In genomic region chr3:63625161-63625560, GRCh38 we compare ENCODE assay signal across 12 cellular contexts. TPM values are rescaled to one million over a fixed set of nuclear protein-coding genes. Genes with fewer than 3 reads are reported as not detected.
DNase-seq lines count a peak whose midpoint lies in the region; ATAC-seq lines count a peak whose summit lies in the region.
"Had no signal": no experiment of that assay in that cellular context is flagged by ENCODE, and none has a peak within 500 bp of the region (broad histone marks: within the 10 kb centered on the region; RNA-seq: fewer than 3 reads in every experiment).

No MANE protein-coding gene starts in this region.

- no peak for ATAC-seq in stimulated activated memory B cell treated with anti-CD40 and anti-IgM and Interleukin-4, amounts not matched to agents 10 μg/mL and 1 μg/mL and 100 μg/mL, for 72 hours
- ATAC-seq in GM18520 (IDR thresholded peaks at IDR 0.05; ENCODE audit: unreplicated experiment), result no peak
- ATAC-seq: stimulated activated naive CD8-positive, alpha-beta T cell treated with anti-CD3 and anti-CD28 coated beads, Interleukin-15, amount 100 ng/mL, for 72 hours had no signal

- H3K4me3 ChIP-seq in skeletal muscle cell (ENCODE audit: low read depth, low read length), result no peak overlapping the region
- H3K4me3 ChIP-seq: skin epidermis had no signal

- H3K4me3 Mint-ChIP-seq in stimulated activated memory B cell treated with anti-CD40 and anti-IgM and Interleukin-4, amounts not matched to agents 10 μg/mL and 1 μg/mL and 100 μg/mL, for 72 hours, result no peak overlapping the region
- H3K4me3 Mint-ChIP-seq: activated B cell treated with CpG ODN at 0.5 μM for 24 hours; stimulated activated naive CD8-positive, alpha-beta T cell treated with anti-CD3 and anti-CD28 coated beads, Interleukin-15, amount 100 ng/mL, for 72 hours had no signal

- peaks cover 4% of the 10 kb centered on the region for H3K9me3 Mint-ChIP-seq in stimulated activated memory B cell treated with anti-CD40 and anti-IgM and Interleukin-4, amounts not matched to agents 10 μg/mL and 1 μg/mL and 100 μg/mL, for 72 hours
- H3K9me3 Mint-ChIP-seq: activated B cell treated with CpG ODN at 0.5 μM for 24 hours had no signal

- H3K4me1 Mint-ChIP-seq in stimulated activated memory B cell treated with anti-CD40 and anti-IgM and Interleukin-4, amounts not matched to agents 10 μg/mL and 1 μg/mL and 100 μg/mL, for 72 hours, result no peaks in the 10 kb centered on the region
- H3K4me1 Mint-ChIP-seq: activated B cell treated with CpG ODN at 0.5 μM for 24 hours; stimulated activated naive CD8-positive, alpha-beta T cell treated with anti-CD3 and anti-CD28 coated beads, Interleukin-15, amount 100 ng/mL, for 72 hours had no signal

- H3K36me3 Mint-ChIP-seq in stimulated activated memory B cell treated with anti-CD40 and anti-IgM and Interleukin-4, amounts not matched to agents 10 μg/mL and 1 μg/mL and 100 μg/mL, for 72 hours, result no peaks in the 10 kb centered on the region

- no peak overlapping the region for H3K27ac Mint-ChIP-seq in stimulated activated memory B cell treated with anti-CD40 and anti-IgM and Interleukin-4, amounts not matched to agents 10 μg/mL and 1 μg/mL and 100 μg/mL, for 72 hours
- H3K27ac Mint-ChIP-seq: activated B cell treated with CpG ODN at 0.5 μM for 24 hours; stimulated activated naive CD8-positive, alpha-beta T cell treated with anti-CD3 and anti-CD28 coated beads, Interleukin-15, amount 100 ng/mL, for 72 hours had no signal

- DNase-seq in DMS 273 (lab: John Stamatoyannopoulos, UW; ENCODE audit: unreplicated experiment), result peak; percentile 49
- DNase-seq in DMS 273 treated with DMSO at 0.1 percent for 48 hours (lab: John Stamatoyannopoulos, UW), result no peak
- DNase-seq in NCI-H345 treated with DMSO at 0.1 percent for 48 hours (lab: John Stamatoyannopoulos, UW; ENCODE audit: unreplicated experiment), result peak; percentile 84
- DNase-seq in dermis microvascular lymphatic vessel endothelial cell (ENCODE audit: low read depth in 2 of 2), result peak; percentile 20 to 30
- peak; percentile 68 for DNase-seq in skeletal muscle cell (ENCODE audit: low read depth)
- DNase-seq in MV-4-11 (lab: John Stamatoyannopoulos, UW), result no peak
- DNase-seq: 8988T; activated B cell treated with CpG ODN at 0.5 μM for 24 hours; stimulated activated naive CD8-positive, alpha-beta T cell treated with anti-CD3 and anti-CD28 coated beads, Interleukin-15, amount 100 ng/mL, for 72 hours had no signal

- peaks cover 9% of the 10 kb centered on the region for H3K27me3 Mint-ChIP-seq in stimulated activated memory B cell treated with anti-CD40 and anti-IgM and Interleukin-4, amounts not matched to agents 10 μg/mL and 1 μg/mL and 100 μg/mL, for 72 hours
- H3K27me3 Mint-ChIP-seq: activated B cell treated with CpG ODN at 0.5 μM for 24 hours; stimulated activated naive CD8-positive, alpha-beta T cell treated with anti-CD3 and anti-CD28 coated beads, Interleukin-15, amount 100 ng/mL, for 72 hours had no signal

RNA-seq across cellular contexts. Expression of gene SNTN, which starts 27.3 kb away (rescaled TPM):
- not detected in 2 replicates for total RNA-seq in dermis microvascular lymphatic vessel endothelial cell
- total RNA-seq: activated B cell treated with CpG ODN at 0.5 μM for 24 hours had no signal

Comparison
In these comparisons a context has a peak if more than half of its experiments do, and no peak if none do; other contexts are left out.
1. DNase-seq: peak in DMS 273 (single experiment), NCI-H345 treated with DMSO at 0.1 percent for 48 hours (single experiment), dermis microvascular lymphatic vessel endothelial cell (2 of 2) and skeletal muscle cell (single experiment); none in DMS 273 treated with DMSO at 0.1 percent for 48 hours (single experiment) and MV-4-11 (single experiment).